15 cellular contexts compared by ENCODE assay signal in genomic region chr2:231922945-231923344, GRCh38. TPM values are rescaled to one million over a fixed set of nuclear protein-coding genes. Genes with fewer than 3 reads are reported as not detected.
"Had no signal": no experiment of that assay in that cellular context is flagged by ENCODE, and none has a peak within 500 bp of the region (broad histone marks: within the 10 kb centered on the region; RNA-seq: fewer than 3 reads in every experiment).

No MANE protein-coding gene starts in this region.

- H3K27me3 ChIP-seq: ascending aorta had no signal

- H3K9me3 ChIP-seq: ascending aorta, suprapubic skin had no signal

- H3K4me3 ChIP-seq: ascending aorta, suprapubic skin had no signal

- H3K36me3 ChIP-seq: ascending aorta, suprapubic skin had no signal

- DNase-seq: activated CD4-positive, CD25-positive, alpha-beta regulatory T cell; activated gamma-delta T cell treated with Interleukin-2 at 50 U/mL for 16 hours; mammary epithelial cell; stimulated activated CD4-positive, alpha-beta T cell treated with anti-CD3 and anti-CD28 coated beads, Interleukin-2, amount 100 ng/mL, for 48 hours; stimulated activated CD8-positive, alpha-beta memory T cell treated with anti-CD3 and anti-CD28 coated beads, Interleukin-4, amount 100 ng/mL, for 48 hours; stimulated activated naive CD8-positive, alpha-beta T cell treated with anti-CD3 and anti-CD28 coated beads, Interleukin-15, Interleukin-2, amounts not matched to agents 100 U/mL and 50 U/mL, for 24 hours; T-helper 2 cell had no signal

- H3K27ac ChIP-seq: ascending aorta, suprapubic skin had no signal

- ATAC-seq: esophagus mucosa; natural killer cell treated with Interleukin-12 subunit alpha and Interleukin-12 subunit beta and Interleukin-15 and Interleukin-18, amount 100 ng/mL, for 72 hours; stimulated activated naive CD8-positive, alpha-beta T cell treated with anti-CD3 and anti-CD28 coated beads, Interleukin-15, Interleukin-2, amounts not matched to agents 100 U/mL and 50 U/mL, for 24 hours had no signal

RNA-seq across cellular contexts. Expression of gene NPPC, which starts 3.3 kb away (rescaled TPM):
- total RNA-seq: ascending aorta, bronchial epithelial cell, mammary epithelial cell, mucosa of gallbladder, omental fat pad, pulmonary artery endothelial cell, suprapubic skin had no signal
